9 cellular contexts compared by ENCODE assay signal in the genomic region with DNA sequence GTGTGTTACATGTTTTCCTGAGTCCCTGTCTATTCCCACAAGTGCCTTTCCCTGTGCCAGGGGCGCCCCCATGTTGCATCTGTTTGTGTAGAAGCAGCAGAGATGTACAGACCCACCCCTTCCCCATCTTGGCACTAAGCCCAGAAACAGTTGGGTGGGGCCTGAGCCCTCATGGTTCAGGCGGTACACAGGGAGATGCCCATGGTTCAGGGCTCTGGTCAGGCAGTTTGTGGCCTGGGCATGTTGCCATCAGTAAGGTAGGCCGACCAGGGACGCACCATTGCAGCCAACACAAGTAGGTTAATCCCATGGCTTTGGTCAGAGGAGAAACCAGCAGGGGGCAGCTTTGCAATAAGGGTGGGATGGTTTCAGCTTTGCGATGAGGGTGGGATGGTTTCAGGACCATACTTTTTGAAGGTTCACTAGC. TPM values are rescaled to one million over a fixed set of nuclear protein-coding genes. Genes with fewer than 3 reads are reported as not detected.
A peak's percentile ranks its signal among the peaks of the same experiment; 100 is the strongest.
DNase-seq lines count a peak whose midpoint lies in the region; ATAC-seq, FAIRE-seq and TF ChIP-seq lines count a peak whose summit lies in the region.
"Had no signal": no experiment of that assay in that cellular context is flagged by ENCODE, and none has a peak within 500 bp of the region (broad histone marks: within the 10 kb centered on the region; RNA-seq: fewer than 3 reads in every experiment).

No MANE protein-coding gene starts in this region.

- H3K27me3 Mint-ChIP-seq in activated CD4-positive, alpha-beta T cell treated with anti-CD3 and anti-CD28 coated beads for 36 hours: peaks cover 15% of the 10 kb centered on the region
- H3K27me3 Mint-ChIP-seq in astrocyte (ENCODE audit: low read depth, unreplicated experiment) (peaks cover 35% of the 10 kb centered on the region), neural crest cell (ENCODE audit: low read depth) (peaks cover 51% of the 10 kb centered on the region)

- DNase-seq in activated CD4-positive, alpha-beta T cell treated with anti-CD3 and anti-CD28 coated beads for 36 hours: peak; percentile 51
- DNase-seq in activated CD4-positive, alpha-beta T cell treated with anti-CD3 and anti-CD28 coated beads for 4 hours: no peak
- DNase-seq in NCI-H1105 (lab: John Stamatoyannopoulos, UW) (peak; percentile 85), astrocyte (ENCODE audit: low read depth) (no peak), neural crest cell (ENCODE audit: low read depth, low spot score) (peak; percentile 49), cortex of kidney (lab: John Stamatoyannopoulos, UW) (no peak), suprapubic skin (ENCODE audit: low spot score in 2 of 2) (no peak)

- no peak for FAIRE-seq in astrocyte (lab: Jason Lieb, UNC)

- peaks cover 2% of the 10 kb centered on the region for H3K79me2 ChIP-seq in astrocyte (ENCODE audit: insufficient read depth, low read length)

- POLR2A ChIA-PET in activated CD4-positive, alpha-beta T cell treated with anti-CD3 and anti-CD28 coated beads for 36 hours (lab: Charles Lee): no interaction called here

- no peak overlapping the region for H3K27ac ChIP-seq in astrocyte (ENCODE audit: low read depth, low read length)
- H3K27ac ChIP-seq in suprapubic skin: no peak overlapping the region
- H3K27ac ChIP-seq: skin epidermis had no signal

- H3K4me1 Mint-ChIP-seq in activated CD4-positive, alpha-beta T cell treated with anti-CD3 and anti-CD28 coated beads for 36 hours: peaks cover 43% of the 10 kb centered on the region
- H3K4me1 Mint-ChIP-seq in astrocyte (ENCODE audit: low read depth, unreplicated experiment): peaks cover 12% of the 10 kb centered on the region
- peaks cover 25% of the 10 kb centered on the region for H3K4me1 Mint-ChIP-seq in neural crest cell

- H3K4me1 ChIP-seq in astrocyte (ENCODE audit: insufficient read depth, low read length): peaks cover 37% of the 10 kb centered on the region
- H3K4me1 ChIP-seq in suprapubic skin: peaks cover 53% of the 10 kb centered on the region

- CTCF ChIA-PET in activated CD4-positive, alpha-beta T cell treated with anti-CD3 and anti-CD28 coated beads for 36 hours (lab: Charles Lee): interaction anchor here (0.6 to 1.7 kb wide), 2 partner anchors 24 to 35 kb away, joined by 3 to 13 read pairs; no protein-coding TSS in a partner anchor

- no peak overlapping the region for H3K9ac ChIP-seq in astrocyte (ENCODE audit: low read length)

- H3K9me3 Mint-ChIP-seq in activated CD4-positive, alpha-beta T cell treated with anti-CD3 and anti-CD28 coated beads for 36 hours (ENCODE audit: low read depth): no peaks in the 10 kb centered on the region
- H3K9me3 Mint-ChIP-seq in astrocyte (ENCODE audit: unreplicated experiment) (no peaks in the 10 kb centered on the region), neural crest cell (no peaks in the 10 kb centered on the region)

- H3K4me3 Mint-ChIP-seq in activated CD4-positive, alpha-beta T cell treated with anti-CD3 and anti-CD28 coated beads for 36 hours: no peak overlapping the region
- H3K4me3 Mint-ChIP-seq in astrocyte (ENCODE audit: unreplicated experiment) (peak overlapping the region; percentile 76), neural crest cell (peak overlapping the region; percentile 90)

- peak overlapping the region; percentile 86 for H3K4me2 ChIP-seq in astrocyte (ENCODE audit: low read length)

- peaks cover 8% of the 10 kb centered on the region for H4K20me1 ChIP-seq in astrocyte (ENCODE audit: insufficient read depth, low read length)

- H3K9me3 ChIP-seq in astrocyte (ENCODE audit: insufficient read depth, low read depth, low read length) (no peaks in the 10 kb centered on the region), suprapubic skin (no peaks in the 10 kb centered on the region)

- H3K4me3 ChIP-seq in astrocyte (ENCODE audit: insufficient read depth, low read depth, low read length) (no peak overlapping the region), suprapubic skin (no peak overlapping the region)

- intact Hi-C loops in activated CD4-positive, alpha-beta T cell treated with anti-CD3 and anti-CD28 coated beads for 36 hours (cut with DNase I, micrococcal nuclease): loop anchor here in 1 of 2 experiments (10.0 kb wide), 1 partner anchor 700 kb away; the partner anchor contains the start of gene PUM1

- TF ChIP-seq CTCF in astrocyte (IDR thresholded peaks at IDR 0.05; ENCODE audit: insufficient read depth, low read depth, low read length): peak; percentile 24
- peak; percentile 40 for TF ChIP-seq CTCF in neural crest cell (conservative IDR thresholded peaks at IDR 0.05)
- TF ChIP-seq CTCF in suprapubic skin (IDR thresholded peaks at IDR 0.05): no peak

- no peaks in the 10 kb centered on the region for H3K36me3 Mint-ChIP-seq in activated CD4-positive, alpha-beta T cell treated with anti-CD3 and anti-CD28 coated beads for 36 hours (ENCODE audit: low read depth)
- H3K36me3 Mint-ChIP-seq in astrocyte (ENCODE audit: low read depth, unreplicated experiment): no peaks in the 10 kb centered on the region
- no peaks in the 10 kb centered on the region for H3K36me3 Mint-ChIP-seq in neural crest cell (ENCODE audit: low read depth)

- H3K27ac Mint-ChIP-seq in activated CD4-positive, alpha-beta T cell treated with anti-CD3 and anti-CD28 coated beads for 36 hours: no peak overlapping the region
- H3K27ac Mint-ChIP-seq in astrocyte (ENCODE audit: unreplicated experiment) (no peak overlapping the region), neural crest cell (ENCODE audit: unreplicated experiment) (no peak overlapping the region)

- H3K27me3 ChIP-seq in astrocyte (ENCODE audit: insufficient read depth, low read length): no peaks in the 10 kb centered on the region
- peaks cover 27% of the 10 kb centered on the region for H3K27me3 ChIP-seq in suprapubic skin

- TF ChIP-seq EP300 in suprapubic skin (IDR thresholded peaks at IDR 0.05): no peak

- no peak for TF ChIP-seq POLR2A in suprapubic skin (IDR thresholded peaks at IDR 0.05)

- WGBS in suprapubic skin: 61% methylated on average over 5 of the region's 5 CpGs

- no peak for ATAC-seq in activated CD4-positive, alpha-beta T cell treated with anti-CD3 and anti-CD28 coated beads for 36 hours
- ATAC-seq in GM18907 (IDR thresholded peaks at IDR 0.05; ENCODE audit: unreplicated experiment): no peak

- H3K36me3 ChIP-seq in astrocyte (ENCODE audit: insufficient read depth, low read length): no peaks in the 10 kb centered on the region
- H3K36me3 ChIP-seq in suprapubic skin: no peaks in the 10 kb centered on the region

- no peak overlapping the region for H2AFZ ChIP-seq in astrocyte (ENCODE audit: low read depth, low read length)

RNA-seq across cellular contexts. Expression of gene ADGRB2, which starts 0.9 kb away (rescaled TPM):
- 1 to 10 TPM; 1.2 TPM for total RNA-seq in activated CD4-positive, alpha-beta T cell treated with anti-CD3 and anti-CD28 coated beads for 36 hours
- total RNA-seq in astrocyte (25.1 and 25.8 TPM in 2 replicates), neural crest cell (17.8 and 18.8 TPM in 2 replicates), suprapubic skin (1 to 10 TPM; 1.4 to 6.0 (median 2.5) TPM)

RNA-seq across cellular contexts. Expression of gene SPOCD1, which starts 50.8 kb away (rescaled TPM):
- total RNA-seq in activated CD4-positive, alpha-beta T cell treated with anti-CD3 and anti-CD28 coated beads for 36 hours: under 1 TPM; 0.79 to 0.91 TPM
- 27.8 and 28.0 TPM in 2 replicates for total RNA-seq in astrocyte
- 0.56 and 0.61 TPM in 2 replicates for total RNA-seq in neural crest cell
- 1 to 10 TPM in 1 of 4 donors, not detected in 3; 3.2 TPM for total RNA-seq in suprapubic skin

Comparison
In these comparisons a context has a peak if more than half of its experiments do, and no peak if none do; other contexts are left out.
1. DNase-seq: peak in activated CD4-positive, alpha-beta T cell treated with anti-CD3 and anti-CD28 coated beads for 36 hours (single experiment), NCI-H1105 (single experiment) and neural crest cell (single experiment); none in activated CD4-positive, alpha-beta T cell treated with anti-CD3 and anti-CD28 coated beads for 4 hours (0 of 2), astrocyte (single experiment), cortex of kidney (single experiment) and suprapubic skin (0 of 2).
2. CTCF ChIP-seq: peak in astrocyte (single experiment) and neural crest cell (single experiment); none in suprapubic skin (0 of 2).